ENCODE assay signal across 9 cellular contexts in genomic region chr4:22514001-22514400, GRCh38. TPM values are rescaled to one million over a fixed set of nuclear protein-coding genes. Genes with fewer than 3 reads are reported as not detected.
A peak's percentile ranks its signal among the peaks of the same experiment; 100 is the strongest.
DNase-seq lines count a peak whose midpoint lies in the region; ATAC-seq and TF ChIP-seq lines count a peak whose summit lies in the region.
"Had no signal": no experiment of that assay in that cellular context is flagged by ENCODE, and none has a peak within 500 bp of the region (broad histone marks: within the 10 kb centered on the region; RNA-seq: fewer than 3 reads in every experiment).

No MANE protein-coding gene starts in this region.

- peak overlapping the region; percentile 92 to 99 (median 98) for H3K4me3 Mint-ChIP-seq in brain

- TF ChIP-seq CTCF in HFF-Myc (IDR thresholded peaks at IDR 0.05; ENCODE audit: low read depth, low read length, missing control alignments): no peak
- no peak for TF ChIP-seq CTCF in brain (conservative IDR thresholded peaks at IDR 0.05)
- TF ChIP-seq CTCF in left lung (IDR thresholded peaks at IDR 0.05): no peak

- H3K4me1 Mint-ChIP-seq in brain: peaks cover 32% of the 10 kb centered on the region

- peaks cover 0 to 30% of the 10 kb centered on the region in 2 donors for H3K27me3 ChIP-seq in left lung

- H3K27ac Mint-ChIP-seq in brain: peak overlapping the region; percentile 92 to 99 (median 98)

- H3K4me1 ChIP-seq in left lung: peaks cover 4 to 13% of the 10 kb centered on the region in 2 donors

- no peak overlapping the region for H3K27ac ChIP-seq in left lung

- peaks cover 32% of the 10 kb centered on the region for H3K36me3 Mint-ChIP-seq in brain

- intact Hi-C loops in left lung (cut with DNase I): no loop called here

- in situ Hi-C loops in ACHN (cut with HindIII; ENCODE audit: low pct_ligation_motif_present, low pct_unique_long_range_greater_than_20kb, low sequenced_read_pairs): no loop called here

- no peaks in the 10 kb centered on the region for H3K36me3 ChIP-seq in left lung

- ATAC-seq in left lung (no peak), HG03565 (IDR thresholded peaks at IDR 0.05; ENCODE audit: unreplicated experiment) (no peak)

- no peaks in the 10 kb centered on the region for H3K9me3 ChIP-seq in left lung

- H3K27me3 Mint-ChIP-seq in brain: peaks cover 9% of the 10 kb centered on the region

- H3K4me3 ChIP-seq in HFF-Myc (replicated peaks; ENCODE audit: low read depth, low read length): peak overlapping the region; percentile 60
- H3K4me3 ChIP-seq in left lung: peak overlapping the region; percentile 40 to 46

- peaks cover 0 to 19% (median 16%) of the 10 kb centered on the region in 5 experiments for H3K9me3 Mint-ChIP-seq in brain

- peak; percentile 37 for DNase-seq in ACHN
- DNase-seq in HFF-Myc (ENCODE audit: extremely low read depth, low read depth): peak; percentile 58
- no peak for DNase-seq in left lung
- DNase-seq in midbrain (lab: John Stamatoyannopoulos, UW): no peak
- no peak for DNase-seq in T1000 (lab: John Stamatoyannopoulos, UW)
- DNase-seq in middle frontal gyrus (ENCODE audit: extremely low spot score, low spot score): no peak
- DNase-seq: T-helper 9 cell had no signal

RNA-seq across cellular contexts. Expression of gene ADGRA3, which starts 1.9 kb away (rescaled TPM):
- 22.8 TPM for polyA plus RNA-seq in brain (ENCODE audit: insufficient read depth, low read depth, low replicate concordance)
- 10 to 100 TPM; 17.6 to 20.6 TPM for total RNA-seq in left lung

Comparison
In these comparisons a context has a peak if more than half of its experiments do, and no peak if none do; other contexts are left out.
1. DNase-seq: peak in ACHN (single experiment) and HFF-Myc (single experiment); none in left lung (0 of 2), midbrain (single experiment), T1000 (single experiment) and middle frontal gyrus (single experiment).